In the genomic region with DNA sequence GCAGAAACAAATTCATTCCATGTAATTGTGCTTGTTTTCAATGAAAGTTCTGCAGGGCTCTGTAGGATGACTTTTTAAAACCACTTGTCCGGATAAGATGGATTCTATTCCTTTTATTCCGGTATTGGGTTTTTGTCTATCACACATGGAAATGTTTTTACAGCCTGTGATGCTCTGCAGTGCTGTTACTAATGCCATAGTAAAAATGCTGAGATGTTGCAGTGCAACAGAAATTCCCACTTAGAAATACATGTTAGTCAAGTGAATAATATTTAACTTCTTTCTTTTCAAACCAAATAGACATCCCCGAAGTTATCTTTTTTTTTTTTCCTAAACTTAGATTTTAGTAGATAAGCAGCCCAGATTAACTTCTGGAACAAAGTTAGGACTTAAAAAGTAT, we compare ENCODE assay signal across 19 cellular contexts.
"Had no signal": no experiment of that assay in that cellular context is flagged by ENCODE, and none has a peak within 500 bp of the region (broad histone marks: within the 10 kb centered on the region; RNA-seq: fewer than 3 reads in every experiment).

No MANE protein-coding gene starts in this region.

- H3K4me3 ChIP-seq: K562 had no signal

- ATAC-seq: activated CD4-positive, alpha-beta T cell treated with anti-CD3 and anti-CD28 coated beads for 36 hours; activated CD8-positive, alpha-beta T cell treated with anti-CD3 and anti-CD28 coated beads, Interleukin-2, amount 10 ng/mL, durations not matched to agents 7 days and 5 days; K562 had no signal

- DNase-seq: activated CD4-positive, alpha-beta T cell treated with anti-CD3 and anti-CD28 coated beads for 36 hours; activated CD4-positive, alpha-beta T cell treated with anti-CD3 and anti-CD28 coated beads, Interleukin-2, amount 50 U/mL, for 1 hour; activated CD8-positive, alpha-beta memory T cell treated with anti-CD3 and anti-CD28 coated beads, Interleukin-2, amount 50 U/mL, for 48 hours; activated CD8-positive, alpha-beta T cell treated with anti-CD3 and anti-CD28 coated beads, Interleukin-2, amount 10 ng/mL, durations not matched to agents 7 days and 5 days; activated naive CD4-positive, alpha-beta T cell treated with anti-CD3 and anti-CD28 coated beads, Interleukin-2, amount 50 U/mL, for 16 hours; activated naive CD8-positive, alpha-beta T cell treated with anti-CD3 and anti-CD28 coated beads, Interleukin-2, amount 10 ng/mL, durations not matched to agents 7 days and 5 days; activated T-cell treated with anti-CD3 and anti-CD28 coated beads, Interleukin-2, amount 50 U/mL, for 1 hour; amniotic stem cell; Karpas-422; NCI-H1105 treated with DMSO at 0.1 percent for 48 hours; NCI-H1436 treated with DMSO at 0.1 percent for 48 hours; NCI-H187 treated with DMSO at 0.1 percent for 48 hours; NCI-H2081 treated with DMSO at 0.1 percent for 48 hours; NCI-H446; NCI-H524; SHP77 treated with DMSO at 0.1 percent for 48 hours; T-helper 1 cell; WERI-Rb-1 had no signal

- H3K36me3 ChIP-seq: WERI-Rb-1 had no signal

- H3K27ac ChIP-seq: WERI-Rb-1 had no signal
